In genomic region chr11:72007089-72007476, GRCh38 we compare ENCODE assay signal across 26 cellular contexts. TPM values are rescaled to one million over a fixed set of nuclear protein-coding genes. Genes with fewer than 3 reads are reported as not detected.
DNase-seq lines count a peak whose midpoint lies in the region; ATAC-seq and TF ChIP-seq lines count a peak whose summit lies in the region.
"Had no signal": no experiment of that assay in that cellular context is flagged by ENCODE, and none has a peak within 500 bp of the region (broad histone marks: within the 10 kb centered on the region; RNA-seq: fewer than 3 reads in every experiment).

No MANE protein-coding gene starts in this region.

- H3K27ac Mint-ChIP-seq in activated T-helper 17 cell treated with anti-CD3 and anti-CD28 coated beads, Interleukin-2, amount 50 U/mL, for 72 hours = peak overlapping the region; percentile 84
- H3K27ac Mint-ChIP-seq in memory B cell = peak overlapping the region; percentile 64
- H3K27ac Mint-ChIP-seq in T-helper 2 cell treated with Interferon-gamma antibody and Interleukin-4, amounts not matched to agents 5 μg/mL and 100 μg/mL, for 36 hours = no peak overlapping the region
- H3K27ac Mint-ChIP-seq: activated B cell treated with CpG ODN at 0.5 μM for 24 hours, neural progenitor cell had no signal

- WGBS in right cardiac atrium = 85% methylated on average over 15 of the region's 15 CpGs

- no peaks in the 10 kb centered on the region for H3K27me3 ChIP-seq in cardiac muscle cell
- H3K27me3 ChIP-seq in right cardiac atrium (ENCODE audit: control insufficient read depth, insufficient read depth) = no peaks in the 10 kb centered on the region
- H3K27me3 ChIP-seq: BLaER1 treated with 17β-estradiol and CSF1 and Interleukin-3, amounts not matched to agents 10 nM and 100 nM; neural progenitor cell; upper lobe of left lung had no signal

- DNase-seq in cardiac muscle cell (ENCODE audit: low read depth in 1 of 2, low spot score in 1 of 2) (no peak), right cardiac atrium (no peak), memory B cell (ENCODE audit: low spot score in 2 of 2) (no peak), 8988T (no peak)
- no peak for DNase-seq in stimulated activated CD4-positive, alpha-beta T cell treated with anti-CD3 and anti-CD28 coated beads, Interleukin-4, amount 100 ng/mL, for 24 hours
- DNase-seq in T-helper 2 cell treated with Interferon-gamma antibody and Interleukin-4, amounts not matched to agents 5 μg/mL and 100 μg/mL, for 36 hours (ENCODE audit: low spot score) = no peak
- no peak for DNase-seq in NK-92 treated with Interleukin-12 subunit alpha and Interleukin-12 subunit beta, amount 100 ng/mL, for 24 hours (lab: John Stamatoyannopoulos, UW)
- DNase-seq: activated B cell treated with CpG ODN at 0.5 μM for 24 hours; activated CD4-positive, alpha-beta T cell treated with anti-CD3 and anti-CD28 coated beads, Interleukin-2, amount 50 U/mL, for 48 hours; activated naive CD4-positive, alpha-beta T cell; Calu3; central memory CD4-positive, alpha-beta T cell; kidney; NCI-H2029 treated with DMSO at 0.1 percent for 48 hours; NCI-H345; NCI-H82; OCI-M1; psoas muscle; T1000 had no signal

- H3K4me1 ChIP-seq in cardiac muscle cell (ENCODE audit: low read depth) = no peaks in the 10 kb centered on the region
- peaks cover 6% of the 10 kb centered on the region for H3K4me1 ChIP-seq in right cardiac atrium (ENCODE audit: control insufficient read depth, insufficient read depth, low read length)
- H3K4me1 ChIP-seq: neural progenitor cell, upper lobe of left lung had no signal

- no peaks in the 10 kb centered on the region for H3K4me1 Mint-ChIP-seq in activated T-helper 17 cell treated with anti-CD3 and anti-CD28 coated beads, Interleukin-2, amount 50 U/mL, for 72 hours
- H3K4me1 Mint-ChIP-seq in memory B cell = peaks cover 4% of the 10 kb centered on the region
- H3K4me1 Mint-ChIP-seq in T-helper 2 cell treated with Interferon-gamma antibody and Interleukin-4, amounts not matched to agents 5 μg/mL and 100 μg/mL, for 36 hours (ENCODE audit: low read depth) = no peaks in the 10 kb centered on the region
- H3K4me1 Mint-ChIP-seq: neural progenitor cell had no signal

- peaks cover 100% of the 10 kb centered on the region for H3K36me3 Mint-ChIP-seq in activated T-helper 17 cell treated with anti-CD3 and anti-CD28 coated beads, Interleukin-2, amount 50 U/mL, for 72 hours (ENCODE audit: low read depth)
- H3K36me3 Mint-ChIP-seq in memory B cell = peaks cover 41% of the 10 kb centered on the region
- H3K36me3 Mint-ChIP-seq in T-helper 2 cell treated with Interferon-gamma antibody and Interleukin-4, amounts not matched to agents 5 μg/mL and 100 μg/mL, for 36 hours (ENCODE audit: low read depth) = peaks cover 50% of the 10 kb centered on the region

- H3K36me3 ChIP-seq in cardiac muscle cell = peaks cover 81% of the 10 kb centered on the region
- H3K36me3 ChIP-seq: neural progenitor cell had no signal

- no peak overlapping the region for H3K4me3 Mint-ChIP-seq in activated T-helper 17 cell treated with anti-CD3 and anti-CD28 coated beads, Interleukin-2, amount 50 U/mL, for 72 hours
- no peak overlapping the region for H3K4me3 Mint-ChIP-seq in memory B cell
- H3K4me3 Mint-ChIP-seq in T-helper 2 cell treated with Interferon-gamma antibody and Interleukin-4, amounts not matched to agents 5 μg/mL and 100 μg/mL, for 36 hours = no peak overlapping the region
- H3K4me3 Mint-ChIP-seq: activated B cell treated with CpG ODN at 0.5 μM for 24 hours, neural progenitor cell had no signal

- no peak for TF ChIP-seq CTCF in cardiac muscle cell (IDR thresholded peaks at IDR 0.05; ENCODE audit: low read depth, low read length)

- intact Hi-C loops in right cardiac atrium (cut with DNase I) = no loop called here

- no peak overlapping the region for H3K4me3 ChIP-seq in cardiac muscle cell
- no peak overlapping the region for H3K4me3 ChIP-seq in right cardiac atrium (ENCODE audit: low read length)
- H3K4me3 ChIP-seq: BLaER1 treated with 17β-estradiol and CSF1 and Interleukin-3, amounts not matched to agents 10 nM and 100 nM; neural progenitor cell; psoas muscle; upper lobe of left lung had no signal

- H3K9me3 ChIP-seq in cardiac muscle cell (ENCODE audit: low read depth) (no peaks in the 10 kb centered on the region), right cardiac atrium (ENCODE audit: control insufficient read depth, low read length) (no peaks in the 10 kb centered on the region)
- H3K9me3 ChIP-seq: BLaER1 treated with 17β-estradiol and CSF1 and Interleukin-3, amounts not matched to agents 10 nM and 100 nM; psoas muscle; upper lobe of left lung had no signal

- H3K9me3 Mint-ChIP-seq in activated T-helper 17 cell treated with anti-CD3 and anti-CD28 coated beads, Interleukin-2, amount 50 U/mL, for 72 hours = no peaks in the 10 kb centered on the region
- H3K9me3 Mint-ChIP-seq in memory B cell = no peaks in the 10 kb centered on the region
- H3K9me3 Mint-ChIP-seq in T-helper 2 cell treated with Interferon-gamma antibody and Interleukin-4, amounts not matched to agents 5 μg/mL and 100 μg/mL, for 36 hours = no peaks in the 10 kb centered on the region
- H3K9me3 Mint-ChIP-seq: activated B cell treated with CpG ODN at 0.5 μM for 24 hours, neural progenitor cell had no signal

- no peaks in the 10 kb centered on the region for H3K27me3 Mint-ChIP-seq in activated T-helper 17 cell treated with anti-CD3 and anti-CD28 coated beads, Interleukin-2, amount 50 U/mL, for 72 hours
- H3K27me3 Mint-ChIP-seq in memory B cell = no peaks in the 10 kb centered on the region
- H3K27me3 Mint-ChIP-seq in T-helper 2 cell treated with Interferon-gamma antibody and Interleukin-4, amounts not matched to agents 5 μg/mL and 100 μg/mL, for 36 hours (ENCODE audit: low read depth) = no peaks in the 10 kb centered on the region
- H3K27me3 Mint-ChIP-seq: activated B cell treated with CpG ODN at 0.5 μM for 24 hours had no signal

- ATAC-seq in right cardiac atrium (no peak), memory B cell (ENCODE audit: low read depth) (no peak)
- no peak for ATAC-seq in activated T-helper 17 cell treated with anti-CD3 and anti-CD28 coated beads, Interleukin-2, amount 50 U/mL, for 72 hours (replicated peaks)
- ATAC-seq: HCT116, psoas muscle, Right ventricle myocardium inferior had no signal

- H3K27ac ChIP-seq in cardiac muscle cell (peak overlapping the region; percentile 75), right cardiac atrium (ENCODE audit: low read length) (no peak overlapping the region)
- H3K27ac ChIP-seq: BLaER1 treated with 17β-estradiol and CSF1 and Interleukin-3, amounts not matched to agents 10 nM and 100 nM; HL-60; neural progenitor cell; psoas muscle; upper lobe of left lung had no signal

RNA-seq across cellular contexts. Expression of gene IL18BP, which starts 8.4 kb away (rescaled TPM):
- total RNA-seq in cardiac muscle cell = 3.5 and 7.3 TPM in 2 replicates
- polyA plus RNA-seq in cardiac muscle cell = 1.2 and 2.8 TPM in 2 replicates
- 1 to 10 TPM; 2.7 to 5.3 (median 4.1) TPM for total RNA-seq in right cardiac atrium
- 3.3 TPM for polyA plus RNA-seq in right cardiac atrium
- 10 to 100 TPM; 18.4 to 21.9 TPM for total RNA-seq in activated T-helper 17 cell treated with anti-CD3 and anti-CD28 coated beads, Interleukin-2, amount 50 U/mL, for 72 hours
